Comparison of ENCODE assay signal across 13 cellular contexts in genomic region chr3:193620650-193621049, GRCh38. TPM values are rescaled to one million over a fixed set of nuclear protein-coding genes. Genes with fewer than 3 reads are reported as not detected.
DNase-seq lines count a peak whose midpoint lies in the region; ATAC-seq, FAIRE-seq and TF ChIP-seq lines count a peak whose summit lies in the region.
"Had no signal": no experiment of that assay in that cellular context is flagged by ENCODE, and none has a peak within 500 bp of the region (broad histone marks: within the 10 kb centered on the region; RNA-seq: fewer than 3 reads in every experiment).

No MANE protein-coding gene starts in this region.

- H2AFZ ChIP-seq in HepG2 (ENCODE audit: low read length), result no peak overlapping the region

- TF ChIP-seq RAD21 in liver (IDR thresholded peaks at IDR 0.05) (no peak), HepG2 (CRISPR knock-in tag; IDR thresholded peaks at IDR 0.05) (no peak)

- no peaks in the 10 kb centered on the region for H3K79me2 ChIP-seq in HepG2 (ENCODE audit: insufficient read depth, low read length)

- CTCF ChIA-PET in HepG2 (lab: Yijun Ruan, JAX; ENCODE audit: low intra/inter-chr PET ratio, low total read pairs), result no interaction called here
- CTCF ChIA-PET in activated CD4-positive, alpha-beta memory T cell treated with anti-CD3 and anti-CD28 coated beads, Interleukin-2, amount 10 ng/mL, durations not matched to agents 7 days and 5 days (lab: Charles Lee), result interaction anchor here (1.1 to 1.4 kb wide), 3 partner anchors 9 to 17 kb away, joined by 3 to 6 read pairs (median 4); no protein-coding TSS in a partner anchor

- H3K4me3 ChIP-seq in liver (ENCODE audit: low read depth in 1 of 3, low read length in 3 of 3), result no peak overlapping the region
- no peak overlapping the region for H3K4me3 ChIP-seq in HepG2 (replicated peaks in 1 of 3; ENCODE audit: insufficient read depth in 1 of 3, low read depth in 2 of 3, low read length in 3 of 3)
- no peak overlapping the region for H3K4me3 ChIP-seq in right atrium auricular region
- no peak overlapping the region for H3K4me3 ChIP-seq in stomach
- H3K4me3 ChIP-seq: SJCRH30 had no signal

- POLR2A ChIA-PET in HepG2 (lab: Yijun Ruan, JAX), result no interaction called here
- POLR2A ChIA-PET in activated CD4-positive, alpha-beta memory T cell treated with anti-CD3 and anti-CD28 coated beads, Interleukin-2, amount 10 ng/mL, durations not matched to agents 7 days and 5 days (lab: Charles Lee), result interaction anchor here (0.7 to 0.9 kb wide), 2 partner anchors 66 to 687 kb away, joined by 3 read pairs; no protein-coding TSS in a partner anchor

- H3K27me3 Mint-ChIP-seq in activated CD4-positive, alpha-beta memory T cell treated with anti-CD3 and anti-CD28 coated beads, Interleukin-2, amount 10 ng/mL, durations not matched to agents 7 days and 5 days, result no peaks in the 10 kb centered on the region

- H3K27me3 ChIP-seq in liver (ENCODE audit: control insufficient read depth in 4 of 4, insufficient read depth in 4 of 4, low read length in 3 of 4) (no peaks in the 10 kb centered on the region), HepG2 (ENCODE audit: control insufficient read depth in 1 of 2, insufficient read depth in 2 of 2, low read length in 2 of 2) (no peaks in the 10 kb centered on the region), right atrium auricular region (no peaks in the 10 kb centered on the region), stomach (no peaks in the 10 kb centered on the region)
- H3K27me3 ChIP-seq: SJCRH30 had no signal

- H3K4me2 ChIP-seq in HepG2 (ENCODE audit: low read depth, low read length), result no peak overlapping the region

- peaks cover 49% of the 10 kb centered on the region for H3K36me3 Mint-ChIP-seq in activated CD4-positive, alpha-beta memory T cell treated with anti-CD3 and anti-CD28 coated beads, Interleukin-2, amount 10 ng/mL, durations not matched to agents 7 days and 5 days (ENCODE audit: low read depth)

- peak overlapping the region; percentile 11 to 20 for H3K27ac ChIP-seq in liver (ENCODE audit: low read depth in 1 of 2, low read length in 2 of 2)
- H3K27ac ChIP-seq in HepG2 (ENCODE audit: extremely low read length, insufficient read depth, low read length), result no peak overlapping the region
- H3K27ac ChIP-seq in right atrium auricular region, result no peak overlapping the region
- H3K27ac ChIP-seq in stomach, result no peak overlapping the region
- H3K27ac ChIP-seq: C4-2B, SJCRH30 had no signal

- BruUV-seq in HepG2 (replicated peaks; lab: Mats Ljungman, UMichigan), result no TSS peak

- H3K4me1 ChIP-seq in liver (ENCODE audit: control insufficient read depth in 4 of 4, insufficient read depth in 4 of 4, low read length in 3 of 4), result peaks cover 0 to 30% (median 8%) of the 10 kb centered on the region in 4 donors
- no peaks in the 10 kb centered on the region for H3K4me1 ChIP-seq in HepG2 (ENCODE audit: insufficient read depth, low read length)
- no peaks in the 10 kb centered on the region for H3K4me1 ChIP-seq in right atrium auricular region
- peaks cover 0 to 4% (median 0%) of the 10 kb centered on the region in 4 donors for H3K4me1 ChIP-seq in stomach
- H3K4me1 ChIP-seq: SJCRH30 had no signal

- H3K9ac ChIP-seq in liver (ENCODE audit: low read depth in 1 of 2, low read length in 2 of 2) (no peak overlapping the region), HepG2 (ENCODE audit: insufficient read depth, low read depth, low read length) (no peak overlapping the region)

- no peak for TF ChIP-seq CTCF in liver (IDR thresholded peaks at IDR 0.05; ENCODE audit: low read depth, low read length, missing input control)
- no peak for TF ChIP-seq CTCF in HepG2 (CRISPR knock-in tag; IDR thresholded peaks at IDR 0.05)
- no peak for TF ChIP-seq CTCF in right atrium auricular region (IDR thresholded peaks at IDR 0.05)
- TF ChIP-seq CTCF in stomach (IDR thresholded peaks at IDR 0.05), result no peak

- intact Hi-C loops in HepG2 (cut with micrococcal nuclease; ENCODE audit: unreplicated experiment) (no loop called here), stomach (cut with DNase I; ENCODE audit: low total_unique reads) (no loop called here)

- peak overlapping the region; percentile 63 for H3K27ac Mint-ChIP-seq in activated CD4-positive, alpha-beta memory T cell treated with anti-CD3 and anti-CD28 coated beads, Interleukin-2, amount 10 ng/mL, durations not matched to agents 7 days and 5 days

- no peaks in the 10 kb centered on the region for H3K9me3 ChIP-seq in liver (ENCODE audit: control insufficient read depth in 4 of 4, low read length in 3 of 4)
- H3K9me3 ChIP-seq in HepG2 (ENCODE audit: low read length), result no peaks in the 10 kb centered on the region
- H3K9me3 ChIP-seq in right atrium auricular region, result no peaks in the 10 kb centered on the region
- no peaks in the 10 kb centered on the region for H3K9me3 ChIP-seq in stomach
- H3K9me3 ChIP-seq: SJCRH30 had no signal

- ATAC-seq in HepG2 (no peak), HG02798 (IDR thresholded peaks at IDR 0.05; ENCODE audit: poor library complexity, unreplicated experiment) (peak; percentile 89), esophagus mucosa (no peak)
- ATAC-seq: left ventricle myocardium superior had no signal

- H3K4me1 Mint-ChIP-seq in activated CD4-positive, alpha-beta memory T cell treated with anti-CD3 and anti-CD28 coated beads, Interleukin-2, amount 10 ng/mL, durations not matched to agents 7 days and 5 days, result peaks cover 31% of the 10 kb centered on the region

- in situ Hi-C loops in HepG2 (cut with HindIII; ENCODE audit: extremely low pct_ligation_motif_present, low pct_unique_long_range_greater_than_20kb), result no loop called here

- H3K36me3 ChIP-seq in liver (ENCODE audit: control insufficient read depth in 4 of 4, insufficient read depth in 3 of 4, low read depth in 1 of 4, low read length in 3 of 4) (peaks cover 0 to 9% (median 5%) of the 10 kb centered on the region in 4 donors), HepG2 (replicated peaks in 1 of 2; ENCODE audit: control insufficient read depth in 1 of 2, insufficient read depth in 2 of 2, low read length in 2 of 2) (peaks cover 8 to 28% of the 10 kb centered on the region in 2 experiments), right atrium auricular region (peaks cover 20% of the 10 kb centered on the region), stomach (peaks cover 13 to 76% (median 70%) of the 10 kb centered on the region in 4 donors)

- TF ChIP-seq POLR2A in HepG2 (IDR thresholded peaks at IDR 0.05; ENCODE audit: insufficient read depth in 1 of 2, low read depth in 2 of 2, low read length in 2 of 2) (no peak), stomach (IDR thresholded peaks at IDR 0.05) (no peak)

- no peak for FAIRE-seq in HepG2 (lab: Jason Lieb, UNC)
- FAIRE-seq: HTR-8/SVneo had no signal

- H4K20me1 ChIP-seq in HepG2 (ENCODE audit: insufficient read depth, low read length), result no peaks in the 10 kb centered on the region

- no peak for DNase-seq in HepG2 (ENCODE audit: low spot score)
- DNase-seq in activated CD4-positive, alpha-beta memory T cell treated with anti-CD3 and anti-CD28 coated beads, Interleukin-2, amount 10 ng/mL, durations not matched to agents 7 days and 5 days, result no peak
- peak; percentile 6 for DNase-seq in stromal cell of bone marrow (ENCODE audit: low read depth)
- no peak for DNase-seq in right atrium auricular region (ENCODE audit: low spot score)
- DNase-seq in stomach, result no peak
- DNase-seq: amniotic stem cell, left ventricle myocardium superior, SJCRH30 had no signal

- no peaks in the 10 kb centered on the region for H3K9me3 Mint-ChIP-seq in activated CD4-positive, alpha-beta memory T cell treated with anti-CD3 and anti-CD28 coated beads, Interleukin-2, amount 10 ng/mL, durations not matched to agents 7 days and 5 days

- TF ChIP-seq EP300 in HepG2 (IDR thresholded peaks at IDR 0.05; ENCODE audit: low read depth in 2 of 2, low read length in 2 of 2) (no peak), HepG2 (CRISPR knock-in tag; IDR thresholded peaks at IDR 0.05; ENCODE audit: borderline replicate concordance) (no peak), stomach (IDR thresholded peaks at IDR 0.05) (no peak)

- no peak overlapping the region for H3K4me3 Mint-ChIP-seq in activated CD4-positive, alpha-beta memory T cell treated with anti-CD3 and anti-CD28 coated beads, Interleukin-2, amount 10 ng/mL, durations not matched to agents 7 days and 5 days

TF ChIP-seq in HepG2, 621 proteins besides CTCF, POLR2A, EP300 and RAD21 (continues in another document):
- TF ChIP-seq NR2F6 (IDR thresholded peaks at IDR 0.05) (no peak), NR2F6 (CRISPR knock-in tag; IDR thresholded peaks at IDR 0.05) (no peak), ZNF143 (CRISPR knock-in tag; IDR thresholded peaks at IDR 0.05) (no peak), TGIF2 (CRISPR knock-in tag; IDR thresholded peaks at IDR 0.05) (no peak)

RNA-seq across cellular contexts. Expression of gene OPA1, which starts 27.6 kb away (rescaled TPM):
- 10 to 100 TPM; 49.7 to 54.5 TPM for total RNA-seq in liver
- polyA plus RNA-seq in liver, result 10 to 100 TPM; 13.2 to 17.0 TPM
- 78.5 and 126 TPM in 2 replicates for total RNA-seq in HepG2 (2016; rRNA removed; fragmentation: Illumina TruSeq; extraction: Trizol)
- 9.3 and 9.5 TPM in 2 replicates for total RNA-seq in HepG2 (2016; cell fraction: cytosol; rRNA removed; fragmentation: Illumina TruSeq; extraction: Trizol; ENCODE audit: low read depth)
- total RNA-seq in HepG2 (2016; cell fraction: insoluble cytoplasmic fraction; rRNA removed; fragmentation: Illumina TruSeq; extraction: Trizol), result 86.2 and 135 TPM in 2 replicates
- total RNA-seq in HepG2 (2016; cell fraction: membrane; rRNA removed; fragmentation: Illumina TruSeq; extraction: Trizol), result 25.3 and 28.9 TPM in 2 replicates
- 82.4 and 87.3 TPM in 2 replicates for total RNA-seq in HepG2 (2016; cell fraction: nucleus; rRNA removed; fragmentation: Illumina TruSeq; extraction: Trizol)
- 17.2 and 26.7 TPM in 2 replicates for polyA plus RNA-seq in HepG2 (2011; rRNA removed)
- polyA plus RNA-seq in HepG2 (2011; cell fraction: cytosol; rRNA removed), result 9.0 and 12.6 TPM in 2 replicates
- polyA plus RNA-seq in HepG2 (2011; cell fraction: nucleus; rRNA removed), result 15.9 and 23.5 TPM in 2 replicates
- 21.7 and 36.9 TPM in 2 replicates for polyA plus RNA-seq in HepG2 (2012)
- 3.8 and 5.4 TPM in 2 replicates for polyA plus RNA-seq in HepG2 (2016; cell fraction: cytosol; fragmentation: Illumina TruSeq; extraction: Trizol; ENCODE audit: low read depth)
- polyA plus RNA-seq in HepG2 (2016; cell fraction: insoluble cytoplasmic fraction; fragmentation: Illumina TruSeq; extraction: Trizol; ENCODE audit: low read depth), result 72.5 and 74.2 TPM in 2 replicates
- polyA plus RNA-seq in HepG2 (2016; cell fraction: membrane; fragmentation: Illumina TruSeq; extraction: Trizol; ENCODE audit: low read depth), result 9.9 and 10.3 TPM in 2 replicates
- 56.4 and 65.4 TPM in 2 replicates for polyA plus RNA-seq in HepG2 (2016; cell fraction: nucleus; fragmentation: Illumina TruSeq; extraction: Trizol; ENCODE audit: insufficient read depth, low read depth)
- polyA minus RNA-seq in HepG2 (2011; rRNA and poly(A)+ RNA removed; ENCODE audit: low replicate concordance), result 72.8 and 125 TPM in 2 replicates
- 48.7 and 54.7 TPM in 2 replicates for polyA minus RNA-seq in HepG2 (2011; cell fraction: cytosol; rRNA and poly(A)+ RNA removed)
- 104 and 132 TPM in 2 replicates for polyA minus RNA-seq in HepG2 (2011; cell fraction: nucleus; rRNA and poly(A)+ RNA removed)
- total RNA-seq in activated CD4-positive, alpha-beta memory T cell treated with anti-CD3 and anti-CD28 coated beads, Interleukin-2, amount 10 ng/mL, durations not matched to agents 7 days and 5 days, result 10 to 100 TPM; 61.0 to 66.4 TPM
- total RNA-seq in right atrium auricular region, result 10 to 100 TPM; 36.4 to 71.6 TPM
- total RNA-seq in esophagus mucosa, result 48.5 TPM
- 100 to 1,000 TPM in 3 of 5 donors, 10 to 100 TPM in 2; 26.1 to 198 (median 117) TPM for total RNA-seq in stomach
- 10 to 100 TPM; 12.1 to 15.7 (median 14.6) TPM for polyA plus RNA-seq in stomach

Comparison
In these comparisons a context has a peak if more than half of its experiments do, and no peak if none do; other contexts are left out.
1. H3K27ac ChIP-seq: peak in liver (2 of 2); none in HepG2 (single experiment), right atrium auricular region (0 of 2) and stomach (0 of 5).